In genomic region chr20:54176610-54177009, GRCh38 we compare ENCODE assay signal across 1 cellular context.
TF ChIP-seq lines count a peak whose summit lies in the region.

No MANE protein-coding gene starts in this region.

TF ChIP-seq in SK-N-SH, 30 proteins besides CTCF, POLR2A, EP300 and RAD21 (continued from another document):
- TF ChIP-seq GATA2 (CRISPR knock-in tag; IDR thresholded peaks at IDR 0.05) (no peak), POLR2AphosphoS5 (IDR thresholded peaks at IDR 0.05; ENCODE audit: low read depth, low read length) (peak; percentile 20; the same call in 1 of the 2 replicates), SMC3 (IDR thresholded peaks at IDR 0.05; ENCODE audit: low read depth, low read length) (no peak), YY1 (IDR thresholded peaks at IDR 0.05; ENCODE audit: low read depth) (0 out of 2 replicates have a peak, but pooled peaks have one; percentile 19), ELF1 (IDR thresholded peaks at IDR 0.05) (no peak), FOSL2 (IDR thresholded peaks at IDR 0.05; ENCODE audit: borderline replicate concordance, low read depth) (peak; percentile 71), MAX (IDR thresholded peaks at IDR 0.05; ENCODE audit: low read depth) (no peak), TAF1 (IDR thresholded peaks at IDR 0.05; ENCODE audit: borderline replicate concordance, low read depth, low read length) (no peak), IRF3 (IDR thresholded peaks at IDR 0.05; ENCODE audit: low read depth, low read length) (no peak), TEAD4 (IDR thresholded peaks at IDR 0.05; ENCODE audit: borderline replicate concordance, insufficient read depth) (no peak), PBX3 (IDR thresholded peaks at IDR 0.05) (peak; percentile 89), FOXM1 (IDR thresholded peaks at IDR 0.05; ENCODE audit: low read depth) (no peak), RXRA (IDR thresholded peaks at IDR 0.05; ENCODE audit: borderline replicate concordance, low read depth) (no peak), USF2 (IDR thresholded peaks at IDR 0.05; ENCODE audit: borderline replicate concordance, low read depth, low read length) (no peak), NFIC (IDR thresholded peaks at IDR 0.05; ENCODE audit: borderline replicate concordance) (no peak), ZBTB33 (IDR thresholded peaks at IDR 0.05; ENCODE audit: borderline replicate concordance, low read depth) (no peak), GABPA (IDR thresholded peaks at IDR 0.05; ENCODE audit: low read depth) (no peak), EZH2phosphoT487 (IDR thresholded peaks at IDR 0.05; ENCODE audit: borderline replicate concordance, low read depth) (no peak)
